Comparison of ENCODE assay signal across 8 cellular contexts in genomic region chr17:81870978-81871386, GRCh38. TPM values are rescaled to one million over a fixed set of nuclear protein-coding genes. Genes with fewer than 3 reads are reported as not detected.
A peak's percentile ranks its signal among the peaks of the same experiment; 100 is the strongest.
DNase-seq lines count a peak whose midpoint lies in the region; ATAC-seq and TF ChIP-seq lines count a peak whose summit lies in the region.

Gene ARHGDIA (minus strand): TSS chr17:81871337. CDS start chr17:81869930, 1,407 bp downstream.

- peak within 1 kb of the TSS; percentile 99 for H3K27ac ChIP-seq in fibroblast of lung (ENCODE audit: insufficient read depth, low read length)

- peak within 1 kb of the TSS; percentile 97 for H3K9ac ChIP-seq in fibroblast of lung (ENCODE audit: insufficient read depth, low read length)

- H3K4me3 ChIP-seq in GM12864 (ENCODE audit: low read depth, low read length) (peak within 1 kb of the TSS; percentile 99), fibroblast of lung (replicated peaks in 1 of 4; ENCODE audit: control extremely low read depth in 1 of 4, insufficient read depth in 1 of 4, low read depth in 3 of 4, low read length in 4 of 4) (peak within 1 kb of the TSS; percentile 61 to 89 (median 87)), neuron (ENCODE audit: low read length) (peak within 1 kb of the TSS; percentile 79)

- H3K36me3 ChIP-seq in fibroblast of lung (ENCODE audit: control insufficient read depth, insufficient read depth, low read length) (peaks cover 14% of the 10 kb centered on the region), neuron (ENCODE audit: insufficient read depth, low read length) (peaks cover 19% of the 10 kb centered on the region)

- TF ChIP-seq CTCF in GM12864 (IDR thresholded peaks at IDR 0.05; ENCODE audit: low read depth, low read length, missing control alignments) (no peak), fibroblast of lung (conservative IDR thresholded peaks at IDR 0.05 in 1 of 2, IDR thresholded peaks at IDR 0.05 in 1 of 2; ENCODE audit: low read depth in 1 of 2, low read length in 2 of 2) (no peak)

- no peaks in the 10 kb centered on the region for H4K20me1 ChIP-seq in fibroblast of lung (ENCODE audit: control insufficient read depth, extremely low read depth, insufficient read depth, low read length)

- H3K27me3 ChIP-seq in fibroblast of lung (ENCODE audit: control insufficient read depth, insufficient read depth, low read length), result no peaks in the 10 kb centered on the region
- no peaks in the 10 kb centered on the region for H3K27me3 ChIP-seq in neuron (ENCODE audit: insufficient read depth, low read length)

- peak within 1 kb of the TSS; percentile 97 for H3K4me2 ChIP-seq in fibroblast of lung (ENCODE audit: extremely low read depth, insufficient read depth, low read length)

- no peaks in the 10 kb centered on the region for H3K9me3 ChIP-seq in fibroblast of lung (ENCODE audit: control insufficient read depth, insufficient read depth, low read depth, low read length)
- no peaks in the 10 kb centered on the region for H3K9me3 ChIP-seq in neuron (ENCODE audit: low read length)

- ATAC-seq in HG02571 (IDR thresholded peaks at IDR 0.05; ENCODE audit: unreplicated experiment), result peak; percentile 24
- no peak for ATAC-seq in GM21390 (IDR thresholded peaks at IDR 0.05; ENCODE audit: unreplicated experiment)

- DNase-seq in GM12864 (ENCODE audit: low read depth), result no peak
- DNase-seq in SK-MEL-5 (ENCODE audit: low read depth, low spot score), result no peak
- DNase-seq in fibroblast of lung (ENCODE audit: low read depth in 2 of 2), result no peak
- no peak for DNase-seq in NCI-H1048 (lab: John Stamatoyannopoulos, UW)
- no peak for DNase-seq in NCI-H748 treated with DMSO at 0.1 percent for 48 hours (lab: John Stamatoyannopoulos, UW)

- peaks cover 18% of the 10 kb centered on the region for H3K4me1 ChIP-seq in fibroblast of lung (ENCODE audit: control insufficient read depth, extremely low read depth, insufficient read depth, low read length)
- H3K4me1 ChIP-seq in neuron (ENCODE audit: insufficient read depth, low read length), result peaks cover 36% of the 10 kb centered on the region

- in situ Hi-C loops in SK-MEL-5 (cut with HindIII; ENCODE audit: low pct_unique_long_range_greater_than_20kb, low sequenced_read_pairs), result no loop called here

- H2AFZ ChIP-seq in fibroblast of lung (ENCODE audit: low read length), result peak within 1 kb of the TSS; percentile 69
- H2AFZ ChIP-seq in neuron (ENCODE audit: low read depth, low read length), result peak within 1 kb of the TSS; percentile 66

- peaks cover 26% of the 10 kb centered on the region for H3K79me2 ChIP-seq in fibroblast of lung (ENCODE audit: control insufficient read depth, insufficient read depth, low read length)

RNA-seq across cellular contexts. Expression of gene ARHGDIA, which starts in this region (rescaled TPM):
- total RNA-seq in SK-MEL-5 (2014; rRNA removed; shearing (Covaris generic)), result 288 and 306 TPM in 2 replicates
- polyA plus RNA-seq in SK-MEL-5 (2015; cell fraction: cytosol; rRNA removed), result 1,017 and 1,021 TPM in 2 replicates
- polyA plus RNA-seq in SK-MEL-5 (2015; cell fraction: nucleus; rRNA removed), result 496 and 560 TPM in 2 replicates
- total RNA-seq in fibroblast of lung, result 61.6 and 95.0 TPM in 2 replicates
- 164 and 254 TPM in 2 replicates for polyA plus RNA-seq in fibroblast of lung
- 723 and 976 TPM in 2 replicates for polyA plus RNA-seq in fibroblast of lung (2012)
- polyA minus RNA-seq in fibroblast of lung (ENCODE audit: low replicate concordance), result 99.0 and 121 TPM in 2 replicates
